In the genomic region with DNA sequence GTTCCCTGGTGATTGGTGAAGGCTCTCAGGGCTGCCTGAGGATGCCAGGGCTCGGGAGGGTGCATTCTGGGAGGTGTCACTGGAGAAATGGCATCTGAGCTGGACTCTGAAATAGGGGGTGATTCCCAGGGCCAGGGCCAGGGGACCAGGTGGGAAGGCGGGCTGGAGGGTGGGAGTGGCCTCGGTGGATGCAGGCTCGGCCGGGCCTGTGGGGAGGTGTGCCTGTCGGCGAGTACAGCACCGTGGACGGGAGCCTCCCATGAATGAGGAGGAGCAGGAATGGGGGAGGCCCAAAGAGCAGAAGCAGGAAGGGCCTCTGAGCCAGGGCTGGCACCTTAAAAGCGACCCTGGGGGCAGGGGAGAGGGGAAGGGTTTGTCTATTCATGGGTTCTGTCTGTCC, we compare ENCODE assay signal across 19 cellular contexts.
"Had no signal": no experiment of that assay in that cellular context is flagged by ENCODE, and none has a peak within 500 bp of the region (broad histone marks: within the 10 kb centered on the region; RNA-seq: fewer than 3 reads in every experiment).

No MANE protein-coding gene starts in this region.

- H2AFZ ChIP-seq: parathyroid adenoma had no signal

- FAIRE-seq: frontal cortex, keratinocyte had no signal

- H3K4me1 ChIP-seq: parathyroid adenoma, right lobe of liver had no signal

- H3K27me3 Mint-ChIP-seq: effector memory CD8-positive, alpha-beta T cell had no signal

- ATAC-seq: effector memory CD8-positive, alpha-beta T cell; left lobe of liver; naive thymus-derived CD8-positive, alpha-beta T cell; right lobe of liver; stimulated activated effector memory CD8-positive, alpha-beta T cell treated with anti-CD3 and anti-CD28 coated beads, Interleukin-12 subunit alpha, Interleukin-12 subunit beta, amount 100 ng/mL, for 72 hours; stimulated activated naive CD8-positive, alpha-beta T cell treated with anti-CD3 and anti-CD28 coated beads, Interleukin-15, Interleukin-2, amounts not matched to agents 100 U/mL and 50 U/mL, for 24 hours had no signal

- H3K27ac ChIP-seq: parathyroid adenoma, right lobe of liver, thoracic aorta had no signal

- H3K9me3 ChIP-seq: right lobe of liver, thoracic aorta had no signal

- H3K79me2 ChIP-seq: parathyroid adenoma had no signal

- H3K27me3 ChIP-seq: right lobe of liver had no signal

- H3K27ac Mint-ChIP-seq: effector memory CD8-positive, alpha-beta T cell; progenitor cell of endocrine pancreas; stimulated activated effector memory CD8-positive, alpha-beta T cell treated with anti-CD3 and anti-CD28 coated beads, Interleukin-12 subunit alpha, Interleukin-12 subunit beta, amount 100 ng/mL, for 72 hours had no signal

- DNase-seq: caudate nucleus; cerebellar nuclear complex; cortex of kidney; effector memory CD8-positive, alpha-beta T cell; mesendoderm; right lobe of liver; stimulated activated CD4-positive, alpha-beta T cell treated with anti-CD3 and anti-CD28 coated beads, Interleukin-2, amount 100 ng/mL, for 24 hours; stimulated activated CD4-positive, alpha-beta T cell treated with anti-CD3 and anti-CD28 coated beads, Interleukin-4, amount 100 ng/mL, for 24 hours; stimulated activated naive CD8-positive, alpha-beta T cell treated with anti-CD3 and anti-CD28 coated beads, Interleukin-15, Interleukin-2, amounts not matched to agents 100 U/mL and 50 U/mL, for 24 hours; trophoblast cell had no signal

- H3K36me3 Mint-ChIP-seq: naive thymus-derived CD8-positive, alpha-beta T cell had no signal

- H3K9me3 Mint-ChIP-seq: effector memory CD8-positive, alpha-beta T cell; neural crest cell; stimulated activated effector memory CD8-positive, alpha-beta T cell treated with anti-CD3 and anti-CD28 coated beads, Interleukin-12 subunit alpha, Interleukin-12 subunit beta, amount 100 ng/mL, for 72 hours had no signal

- H3K9ac ChIP-seq: parathyroid adenoma had no signal

- H3K4me3 ChIP-seq: right lobe of liver, thoracic aorta had no signal

- H3K36me3 ChIP-seq: right lobe of liver, thoracic aorta had no signal

- H3K4me3 Mint-ChIP-seq: effector memory CD8-positive, alpha-beta T cell; naive thymus-derived CD8-positive, alpha-beta T cell; neural crest cell; stimulated activated effector memory CD8-positive, alpha-beta T cell treated with anti-CD3 and anti-CD28 coated beads, Interleukin-12 subunit alpha, Interleukin-12 subunit beta, amount 100 ng/mL, for 72 hours had no signal
